8 cellular contexts compared by ENCODE assay signal in the genomic region with DNA sequence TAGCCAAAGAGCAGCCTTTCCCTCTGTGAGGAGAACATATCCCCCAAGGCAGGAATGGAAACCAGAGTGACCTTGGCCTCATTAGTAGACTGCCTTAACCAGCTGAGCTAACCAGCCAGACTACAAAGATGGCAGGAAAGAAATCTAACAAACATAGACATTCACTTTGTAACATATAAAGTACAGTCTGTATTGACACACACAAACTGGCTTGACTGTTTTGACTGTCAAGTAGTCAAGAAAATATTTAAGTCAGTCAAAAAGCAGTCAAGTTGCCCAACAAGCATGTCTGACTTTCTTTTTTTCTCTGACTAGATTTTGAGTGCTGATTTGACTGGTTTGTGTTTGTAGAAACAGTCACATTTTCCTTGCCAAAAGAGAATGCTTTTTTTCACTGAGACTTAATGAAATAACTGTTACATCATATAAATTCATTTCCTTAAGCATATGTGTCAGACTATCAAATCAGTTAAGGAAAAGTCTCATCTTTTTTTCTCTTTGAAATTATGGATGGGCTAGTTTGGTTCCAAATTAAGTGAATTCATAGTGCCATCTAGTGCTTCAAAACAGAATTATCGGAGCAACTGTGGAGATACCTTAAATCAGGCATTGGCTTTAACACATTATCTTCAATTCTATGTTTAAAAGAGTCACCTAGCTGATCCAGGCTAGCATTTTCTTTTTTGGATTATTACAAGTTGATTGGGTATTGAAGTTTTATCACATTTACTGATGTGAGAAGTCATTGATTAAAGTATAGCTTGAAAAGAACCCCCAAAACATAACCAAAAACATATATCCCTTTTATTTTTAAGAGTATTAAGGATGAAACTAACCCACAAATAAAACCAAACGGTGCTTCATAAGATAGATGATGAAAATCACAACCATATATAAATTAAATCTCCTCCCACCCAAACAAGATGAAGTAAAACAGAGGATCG.
DNase-seq lines count a peak whose midpoint lies in the region; ATAC-seq and TF ChIP-seq lines count a peak whose summit lies in the region.

No MANE protein-coding gene starts in this region.

- no peaks in the 10 kb centered on the region for H3K36me3 Mint-ChIP-seq in WTC11

- ATAC-seq in WTC11 (peak; percentile 84), GM21737 (IDR thresholded peaks at IDR 0.05; ENCODE audit: unreplicated experiment) (no peak), HG02623 (IDR thresholded peaks at IDR 0.05; ENCODE audit: unreplicated experiment) (no peak)

- peak; percentile 65 for DNase-seq in GM04504 (ENCODE audit: low read depth)
- DNase-seq in HEK293T (ENCODE audit: extremely low spot score): peak; percentile 34
- peak; percentile 46 for DNase-seq in NCI-H2107 (lab: John Stamatoyannopoulos, UW)
- no peak for DNase-seq in WTC11 (ENCODE audit: low spot score)
- DNase-seq in glomerular visceral epithelial cell (ENCODE audit: extremely low spot score): peak; percentile 50
- DNase-seq in putamen (ENCODE audit: low spot score): peak; percentile 13

- CTCF ChIA-PET in HEK293T (lab: Yijun Ruan, JAX): interaction anchor here (0.8 kb wide), 1 partner anchor 550 kb away, joined by 3 read pairs; no protein-coding TSS in a partner anchor
- CTCF ChIA-PET in WTC11 (lab: Charles Lee): interaction anchor here (0.6 kb wide), 1 partner anchor 221 kb away, joined by 3 read pairs; no protein-coding TSS in a partner anchor

- H3K4me1 Mint-ChIP-seq in WTC11: no peaks in the 10 kb centered on the region

- POLR2A ChIA-PET in HEK293T (lab: Yijun Ruan, JAX): no interaction called here
- POLR2A ChIA-PET in WTC11 (lab: Charles Lee): no interaction called here

- no peaks in the 10 kb centered on the region for H3K27me3 Mint-ChIP-seq in WTC11 (ENCODE audit: low read depth)

- H3K4me3 Mint-ChIP-seq in WTC11: no peak overlapping the region

- no peak overlapping the region for H3K27ac Mint-ChIP-seq in WTC11

- no peaks in the 10 kb centered on the region for H3K9me3 Mint-ChIP-seq in WTC11

- no peak for TF ChIP-seq CTCF in WTC11 (IDR thresholded peaks at IDR 0.05)

TF ChIP-seq in HEK293T, 16 proteins besides CTCF, POLR2A, EP300 and RAD21:
- TF ChIP-seq L3MBTL2 (conservative IDR thresholded peaks at IDR 0.05) (no peak), TARDBP (IDR thresholded peaks at IDR 0.05) (no peak), CTBP1 (IDR thresholded peaks at IDR 0.05; ENCODE audit: borderline replicate concordance) (no peak), FOXK2 (IDR thresholded peaks at IDR 0.05) (no peak), NFRKB (IDR thresholded peaks at IDR 0.05) (no peak), ELF4 (IDR thresholded peaks at IDR 0.05) (no peak), HDGF (IDR thresholded peaks at IDR 0.05; ENCODE audit: borderline replicate concordance) (no peak), LEF1 (IDR thresholded peaks at IDR 0.05; ENCODE audit: borderline replicate concordance) (no peak), FOXA1 (IDR thresholded peaks at IDR 0.05) (no peak), ARNT (IDR thresholded peaks at IDR 0.05) (no peak), SP1 (IDR thresholded peaks at IDR 0.05) (no peak), SUZ12 (IDR thresholded peaks at IDR 0.05) (no peak), BHLHE40 (IDR thresholded peaks at IDR 0.05; ENCODE audit: borderline replicate concordance) (no peak), FOXM1 (IDR thresholded peaks at IDR 0.05; ENCODE audit: borderline replicate concordance) (no peak), ZNF384 (IDR thresholded peaks at IDR 0.05) (no peak; the same call in 1 of the 2 replicates)
- TF ChIP-seq, protein P1, sequence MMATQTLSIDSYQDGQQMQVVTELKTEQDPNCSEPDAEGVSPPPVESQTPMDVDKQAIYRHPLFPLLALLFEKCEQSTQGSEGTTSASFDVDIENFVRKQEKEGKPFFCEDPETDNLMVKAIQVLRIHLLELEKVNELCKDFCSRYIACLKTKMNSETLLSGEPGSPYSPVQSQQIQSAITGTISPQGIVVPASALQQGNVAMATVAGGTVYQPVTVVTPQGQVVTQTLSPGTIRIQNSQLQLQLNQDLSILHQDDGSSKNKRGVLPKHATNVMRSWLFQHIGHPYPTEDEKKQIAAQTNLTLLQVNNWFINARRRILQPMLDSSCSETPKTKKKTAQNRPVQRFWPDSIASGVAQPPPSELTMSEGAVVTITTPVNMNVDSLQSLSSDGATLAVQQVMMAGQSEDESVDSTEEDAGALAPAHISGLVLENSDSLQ (IDR thresholded peaks at IDR 0.05): no peak
TF ChIP-seq in HEK293T: peak in this region for 0.

TF ChIP-seq in WTC11, 78 proteins besides CTCF, POLR2A, EP300 and RAD21 (continues in another document):
- TF ChIP-seq JUN (CRISPR knock-in tag; IDR thresholded peaks at IDR 0.05) (no peak), CREM (CRISPR knock-in tag; IDR thresholded peaks at IDR 0.05) (no peak), MYBL2 (CRISPR knock-in tag; IDR thresholded peaks at IDR 0.05) (no peak), FOXJ3 (CRISPR knock-in tag; IDR thresholded peaks at IDR 0.05; ENCODE audit: borderline replicate concordance) (no peak)
- TF ChIP-seq, protein P2, sequence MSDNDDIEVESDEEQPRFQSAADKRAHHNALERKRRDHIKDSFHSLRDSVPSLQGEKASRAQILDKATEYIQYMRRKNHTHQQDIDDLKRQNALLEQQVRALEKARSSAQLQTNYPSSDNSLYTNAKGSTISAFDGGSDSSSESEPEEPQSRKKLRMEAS (CRISPR knock-in tag; IDR thresholded peaks at IDR 0.05): no peak
- TF ChIP-seq, protein P3, sequence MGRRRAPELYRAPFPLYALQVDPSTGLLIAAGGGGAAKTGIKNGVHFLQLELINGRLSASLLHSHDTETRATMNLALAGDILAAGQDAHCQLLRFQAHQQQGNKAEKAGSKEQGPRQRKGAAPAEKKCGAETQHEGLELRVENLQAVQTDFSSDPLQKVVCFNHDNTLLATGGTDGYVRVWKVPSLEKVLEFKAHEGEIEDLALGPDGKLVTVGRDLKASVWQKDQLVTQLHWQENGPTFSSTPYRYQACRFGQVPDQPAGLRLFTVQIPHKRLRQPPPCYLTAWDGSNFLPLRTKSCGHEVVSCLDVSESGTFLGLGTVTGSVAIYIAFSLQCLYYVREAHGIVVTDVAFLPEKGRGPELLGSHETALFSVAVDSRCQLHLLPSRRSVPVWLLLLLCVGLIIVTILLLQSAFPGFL (CRISPR knock-in tag; IDR thresholded peaks at IDR 0.05; ENCODE audit: borderline replicate concordance): no peak
- TF ChIP-seq, protein P4, sequence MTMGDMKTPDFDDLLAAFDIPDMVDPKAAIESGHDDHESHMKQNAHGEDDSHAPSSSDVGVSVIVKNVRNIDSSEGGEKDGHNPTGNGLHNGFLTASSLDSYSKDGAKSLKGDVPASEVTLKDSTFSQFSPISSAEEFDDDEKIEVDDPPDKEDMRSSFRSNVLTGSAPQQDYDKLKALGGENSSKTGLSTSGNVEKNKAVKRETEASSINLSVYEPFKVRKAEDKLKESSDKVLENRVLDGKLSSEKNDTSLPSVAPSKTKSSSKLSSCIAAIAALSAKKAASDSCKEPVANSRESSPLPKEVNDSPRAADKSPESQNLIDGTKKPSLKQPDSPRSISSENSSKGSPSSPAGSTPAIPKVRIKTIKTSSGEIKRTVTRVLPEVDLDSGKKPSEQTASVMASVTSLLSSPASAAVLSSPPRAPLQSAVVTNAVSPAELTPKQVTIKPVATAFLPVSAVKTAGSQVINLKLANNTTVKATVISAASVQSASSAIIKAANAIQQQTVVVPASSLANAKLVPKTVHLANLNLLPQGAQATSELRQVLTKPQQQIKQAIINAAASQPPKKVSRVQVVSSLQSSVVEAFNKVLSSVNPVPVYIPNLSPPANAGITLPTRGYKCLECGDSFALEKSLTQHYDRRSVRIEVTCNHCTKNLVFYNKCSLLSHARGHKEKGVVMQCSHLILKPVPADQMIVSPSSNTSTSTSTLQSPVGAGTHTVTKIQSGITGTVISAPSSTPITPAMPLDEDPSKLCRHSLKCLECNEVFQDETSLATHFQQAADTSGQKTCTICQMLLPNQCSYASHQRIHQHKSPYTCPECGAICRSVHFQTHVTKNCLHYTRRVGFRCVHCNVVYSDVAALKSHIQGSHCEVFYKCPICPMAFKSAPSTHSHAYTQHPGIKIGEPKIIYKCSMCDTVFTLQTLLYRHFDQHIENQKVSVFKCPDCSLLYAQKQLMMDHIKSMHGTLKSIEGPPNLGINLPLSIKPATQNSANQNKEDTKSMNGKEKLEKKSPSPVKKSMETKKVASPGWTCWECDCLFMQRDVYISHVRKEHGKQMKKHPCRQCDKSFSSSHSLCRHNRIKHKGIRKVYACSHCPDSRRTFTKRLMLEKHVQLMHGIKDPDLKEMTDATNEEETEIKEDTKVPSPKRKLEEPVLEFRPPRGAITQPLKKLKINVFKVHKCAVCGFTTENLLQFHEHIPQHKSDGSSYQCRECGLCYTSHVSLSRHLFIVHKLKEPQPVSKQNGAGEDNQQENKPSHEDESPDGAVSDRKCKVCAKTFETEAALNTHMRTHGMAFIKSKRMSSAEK (CRISPR knock-in tag; IDR thresholded peaks at IDR 0.05; ENCODE audit: borderline replicate concordance): no peak
- TF ChIP-seq, protein P5, sequence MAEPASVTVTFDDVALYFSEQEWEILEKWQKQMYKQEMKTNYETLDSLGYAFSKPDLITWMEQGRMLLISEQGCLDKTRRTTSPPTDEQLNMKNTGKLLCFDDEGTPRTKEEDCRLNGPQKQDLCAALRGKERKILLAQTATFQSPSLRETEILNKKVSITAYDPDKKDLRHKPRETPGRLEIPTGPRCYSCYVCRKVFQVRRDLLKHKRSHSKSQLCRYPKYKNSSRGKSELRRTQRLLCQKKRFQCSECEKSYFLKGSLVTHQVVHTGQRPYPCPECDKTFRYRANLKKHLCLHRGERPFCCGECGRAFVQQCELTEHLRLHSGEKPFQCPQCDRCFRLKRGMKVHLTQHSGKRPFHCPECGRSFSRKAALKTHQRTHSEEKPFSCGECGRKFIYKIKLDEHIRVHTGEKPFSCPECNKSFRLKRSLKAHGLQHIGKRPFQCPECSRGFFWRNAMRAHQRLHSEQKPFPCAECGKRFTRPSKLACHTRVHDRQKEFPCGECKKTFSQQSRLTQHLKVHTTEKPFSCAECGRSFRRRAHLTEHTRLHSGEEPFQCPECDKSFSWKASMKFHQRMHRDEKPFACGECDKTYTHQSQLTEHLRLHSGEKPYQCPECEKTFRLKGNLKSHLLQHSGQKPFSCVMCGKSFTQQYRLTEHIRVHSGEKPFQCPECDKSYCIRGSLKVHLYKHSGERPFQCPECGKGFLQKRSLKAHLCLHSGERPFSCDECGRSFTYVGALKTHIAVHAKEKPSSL (CRISPR knock-in tag; conservative IDR thresholded peaks at IDR 0.05): no peak
- TF ChIP-seq, protein P6, sequence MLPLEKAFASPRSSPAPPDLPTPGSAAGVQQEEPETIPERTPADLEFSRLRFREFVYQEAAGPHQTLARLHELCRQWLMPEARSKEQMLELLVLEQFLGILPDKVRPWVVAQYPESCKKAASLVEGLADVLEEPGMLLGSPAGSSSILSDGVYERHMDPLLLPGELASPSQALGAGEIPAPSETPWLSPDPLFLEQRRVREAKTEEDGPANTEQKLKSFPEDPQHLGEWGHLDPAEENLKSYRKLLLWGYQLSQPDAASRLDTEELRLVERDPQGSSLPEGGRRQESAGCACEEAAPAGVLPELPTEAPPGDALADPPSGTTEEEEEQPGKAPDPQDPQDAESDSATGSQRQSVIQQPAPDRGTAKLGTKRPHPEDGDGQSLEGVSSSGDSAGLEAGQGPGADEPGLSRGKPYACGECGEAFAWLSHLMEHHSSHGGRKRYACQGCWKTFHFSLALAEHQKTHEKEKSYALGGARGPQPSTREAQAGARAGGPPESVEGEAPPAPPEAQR (CRISPR knock-in tag; IDR thresholded peaks at IDR 0.05): no peak
